In genomic region chrX:20968996-20969395, GRCh38 we compare ENCODE assay signal across 23 cellular contexts.
A peak's percentile ranks its signal among the peaks of the same experiment; 100 is the strongest.
DNase-seq lines count a peak whose midpoint lies in the region; ATAC-seq, FAIRE-seq and TF ChIP-seq lines count a peak whose summit lies in the region.
"Had no signal": no experiment of that assay in that cellular context is flagged by ENCODE, and none has a peak within 500 bp of the region (broad histone marks: within the 10 kb centered on the region; RNA-seq: fewer than 3 reads in every experiment).

No MANE protein-coding gene starts in this region.

- H3K9me3 ChIP-seq in Caco-2 = no peaks in the 10 kb centered on the region
- H3K9me3 ChIP-seq: esophagus muscularis mucosa, heart left ventricle, transverse colon had no signal

- peaks cover 6% of the 10 kb centered on the region for H3K4me1 Mint-ChIP-seq in Caco-2 (ENCODE audit: low read depth, unreplicated experiment)
- H3K4me1 Mint-ChIP-seq: nephron had no signal

- no peak for FAIRE-seq in RCC 7860 (lab: Jason Lieb, UNC)
- FAIRE-seq: GM18507, TTC549 had no signal

- peaks cover 5% of the 10 kb centered on the region for H3K36me3 Mint-ChIP-seq in Caco-2 (ENCODE audit: insufficient read depth, unreplicated experiment)
- H3K36me3 Mint-ChIP-seq: activated naive CD4-positive, alpha-beta T cell treated with anti-CD3 and anti-CD28 coated beads, Interleukin-2, amount 50 U/mL, for 72 hours had no signal

- H3K27me3 ChIP-seq in Caco-2 (replicated peaks; ENCODE audit: control insufficient read depth, insufficient read depth, low read length) = no peaks in the 10 kb centered on the region
- H3K27me3 ChIP-seq: BLaER1 treated with 17β-estradiol and CSF1 and Interleukin-3, amounts not matched to agents 10 nM and 100 nM; esophagus muscularis mucosa; heart left ventricle; transverse colon had no signal

- peaks cover 2% of the 10 kb centered on the region for H3K9me3 Mint-ChIP-seq in Caco-2 (ENCODE audit: unreplicated experiment)
- H3K9me3 Mint-ChIP-seq: nephron had no signal

- no peak overlapping the region for H3K4me3 Mint-ChIP-seq in Caco-2 (ENCODE audit: unreplicated experiment)
- H3K4me3 Mint-ChIP-seq: nephron had no signal

- intact Hi-C loops in Caco-2 (cut with micrococcal nuclease; ENCODE audit: unreplicated experiment) = loop anchor here (5.0 kb wide), 2 partner anchors 138 to 437 kb away; no protein-coding TSS in a partner anchor

- POLR2A ChIA-PET in Caco-2 (lab: Charles Lee) = no interaction called here

- no peaks in the 10 kb centered on the region for H3K27me3 Mint-ChIP-seq in Caco-2 (ENCODE audit: insufficient read depth, unreplicated experiment)

- H3K4me3 ChIP-seq in fibroblast of pulmonary artery (replicated peaks; ENCODE audit: low read depth, low read length) = no peak overlapping the region
- no peak overlapping the region for H3K4me3 ChIP-seq in retinal pigment epithelial cell (ENCODE audit: low read length)
- no peak overlapping the region for H3K4me3 ChIP-seq in Caco-2 (ENCODE audit: low read depth, low read length)
- H3K4me3 ChIP-seq: BLaER1 treated with 17β-estradiol and CSF1 and Interleukin-3, amounts not matched to agents 10 nM and 100 nM; esophagus muscularis mucosa; heart left ventricle; transverse colon had no signal

- TF ChIP-seq CTCF in fibroblast of pulmonary artery (IDR thresholded peaks at IDR 0.05; ENCODE audit: low read length, missing control alignments) (no peak), retinal pigment epithelial cell (conservative IDR thresholded peaks at IDR 0.05; ENCODE audit: low read depth, low read length) (peak; percentile 14), GM20000 (IDR thresholded peaks at IDR 0.05; ENCODE audit: extremely low read depth, missing control alignments) (no peak), Caco-2 (IDR thresholded peaks at IDR 0.05; ENCODE audit: insufficient read depth in 1 of 2, low read depth in 1 of 2, low read length in 1 of 2, severe bottlenecking in 1 of 2, unreplicated experiment in 1 of 2) (no peak)

- H3K36me3 ChIP-seq in Caco-2 (ENCODE audit: control insufficient read depth, insufficient read depth, low read length) = no peaks in the 10 kb centered on the region
- H3K36me3 ChIP-seq: BLaER1 treated with 17β-estradiol and CSF1 and Interleukin-3, amounts not matched to agents 10 nM and 100 nM; esophagus muscularis mucosa; heart left ventricle; transverse colon had no signal

- H3K27ac Mint-ChIP-seq in Caco-2 (ENCODE audit: unreplicated experiment) = no peak overlapping the region
- H3K27ac Mint-ChIP-seq: activated naive CD4-positive, alpha-beta T cell treated with anti-CD3 and anti-CD28 coated beads, Interleukin-2, amount 50 U/mL, for 72 hours; nephron had no signal

- H3K4me1 ChIP-seq in Caco-2 = peaks cover 15% of the 10 kb centered on the region
- H3K4me1 ChIP-seq: esophagus muscularis mucosa, heart left ventricle, transverse colon had no signal

- BruUV-seq in Caco-2 (replicated peaks; lab: Mats Ljungman, UMichigan) = no TSS peak

- peak; percentile 44 for DNase-seq in DMS53 (lab: John Stamatoyannopoulos, UW)
- no peak for DNase-seq in DMS53 treated with DMSO at 0.1 percent for 48 hours (lab: John Stamatoyannopoulos, UW; ENCODE audit: unreplicated experiment)
- peak; percentile 9 for DNase-seq in RCC 7860 (ENCODE audit: low spot score)
- peak; percentile 44 for DNase-seq in fibroblast of pulmonary artery (ENCODE audit: low read depth)
- peak; percentile 86 for DNase-seq in retinal pigment epithelial cell (ENCODE audit: low read depth)
- no peak for DNase-seq in GM20000 (ENCODE audit: low spot score)
- DNase-seq in Caco-2 = no peak
- DNase-seq: activated CD4-positive, alpha-beta T cell treated with anti-CD3 and anti-CD28 coated beads, Interleukin-2, amount 50 U/mL, for 48 hours; activated T-cell treated with anti-CD3 and anti-CD28 coated beads, Interleukin-2, amount 50 U/mL, for 1 hour; HCEC 1CT; heart left ventricle; NCI-H187 treated with DMSO at 0.1 percent for 48 hours; NCI-H69; retina; stimulated activated naive CD8-positive, alpha-beta T cell treated with anti-CD3 and anti-CD28 coated beads, Interleukin-15, Interleukin-2, amounts not matched to agents 100 U/mL and 50 U/mL, for 24 hours; transverse colon had no signal

- CTCF ChIA-PET in Caco-2 (lab: Charles Lee) = no interaction called here

- ATAC-seq in GM19324 (IDR thresholded peaks at IDR 0.05; ENCODE audit: low FRiP score, unreplicated experiment) = no peak
- ATAC-seq: activated naive CD4-positive, alpha-beta T cell treated with anti-CD3 and anti-CD28 coated beads, Interleukin-2, amount 50 U/mL, for 72 hours; heart left ventricle; stimulated activated naive CD8-positive, alpha-beta T cell treated with anti-CD3 and anti-CD28 coated beads, Interleukin-15, Interleukin-2, amounts not matched to agents 100 U/mL and 50 U/mL, for 24 hours had no signal

Comparison
In these comparisons a context has a peak if more than half of its experiments do, and no peak if none do; other contexts are left out.
1. DNase-seq: peak in DMS53 (single experiment), RCC 7860 (single experiment), fibroblast of pulmonary artery (single experiment) and retinal pigment epithelial cell (single experiment); none in DMS53 treated with DMSO at 0.1 percent for 48 hours (single experiment), GM20000 (single experiment) and Caco-2 (0 of 2).